ENCODE assay signal across 1 cellular context in genomic region chr19:55216461-55217198, GRCh38.
TF ChIP-seq lines count a peak whose summit lies in the region.

No MANE protein-coding gene starts in this region.

TF ChIP-seq in K562, 482 proteins besides CTCF, POLR2A, EP300 and RAD21 (continued from another document):
- TF ChIP-seq JUND (IDR thresholded peaks at IDR 0.05; ENCODE audit: borderline replicate concordance, low read depth, low read length) (peak; percentile 98), JUND (tag; IDR thresholded peaks at IDR 0.05; ENCODE audit: borderline replicate concordance, low read depth, low read length) (peak; percentile 86), BRD4 (IDR thresholded peaks at IDR 0.05) (no peak), CBX5 (IDR thresholded peaks at IDR 0.05; ENCODE audit: borderline replicate concordance, low read depth) (no peak), SRF (CRISPR knock-in tag; IDR thresholded peaks at IDR 0.05) (peak in 1 of 2 experiments; percentile 85; a peak in 2 of 4 replicates)
TF ChIP-seq in K562: peak in this region for 253.
